21 cellular contexts compared by ENCODE assay signal in the genomic region with DNA sequence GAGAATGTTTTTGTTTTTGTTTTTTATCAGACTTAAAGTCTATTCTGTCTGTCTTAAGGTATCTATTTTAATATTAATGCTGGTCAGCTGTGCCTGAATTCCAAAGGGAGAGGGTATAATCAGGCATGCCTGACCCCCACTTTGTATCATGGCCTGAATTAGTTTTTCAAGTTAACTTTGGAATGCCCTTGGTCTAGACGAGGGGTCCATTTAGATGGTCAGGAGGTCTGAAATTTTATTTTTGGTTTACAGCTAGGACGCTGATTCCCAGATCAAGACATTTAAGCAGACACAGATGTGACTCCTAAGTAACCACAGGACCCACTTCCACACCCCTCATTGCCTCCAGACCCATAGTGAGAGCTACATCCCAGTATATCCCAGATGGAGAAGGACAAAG.
A peak's percentile ranks its signal among the peaks of the same experiment; 100 is the strongest.
DNase-seq lines count a peak whose midpoint lies in the region; ATAC-seq, FAIRE-seq and TF ChIP-seq lines count a peak whose summit lies in the region.
"Had no signal": no experiment of that assay in that cellular context is flagged by ENCODE, and none has a peak within 500 bp of the region (broad histone marks: within the 10 kb centered on the region; RNA-seq: fewer than 3 reads in every experiment).

No MANE protein-coding gene starts in this region.

- TF ChIP-seq CTCF in AG04450 (IDR thresholded peaks at IDR 0.05; ENCODE audit: low read depth, low read length) (no peak), astrocyte (IDR thresholded peaks at IDR 0.05; ENCODE audit: insufficient read depth, low read depth, low read length) (no peak), neural crest cell (conservative IDR thresholded peaks at IDR 0.05) (no peak)

- peak overlapping the region; percentile 58 for H3K4me2 ChIP-seq in GM23248 (ENCODE audit: unreplicated experiment)
- H3K4me2 ChIP-seq in astrocyte (ENCODE audit: low read length), result peak overlapping the region; percentile 45

- H3K27ac Mint-ChIP-seq in astrocyte (ENCODE audit: unreplicated experiment), result peak overlapping the region; percentile 13
- peak overlapping the region; percentile 5 for H3K27ac Mint-ChIP-seq in neural crest cell (ENCODE audit: unreplicated experiment)
- H3K27ac Mint-ChIP-seq: CD8-positive, alpha-beta memory T cell had no signal

- H2AFZ ChIP-seq in GM23248, result peak overlapping the region; percentile 63
- no peak overlapping the region for H2AFZ ChIP-seq in astrocyte (ENCODE audit: low read depth, low read length)

- in situ Hi-C loops in GM23248 (cut with MboI), result no loop called here

- 24 to 39% methylated on average over 2 of the region's 2 CpGs for WGBS in GM23248 (ENCODE audit: low coverage in 1 of 2, low lambda C conversion rate in 2 of 2, missing lambda C conversion rate in 2 of 2), 2 experiments

- H3K36me3 ChIP-seq in GM23248 (ENCODE audit: low read depth), result no peaks in the 10 kb centered on the region
- H3K36me3 ChIP-seq in astrocyte (ENCODE audit: insufficient read depth, low read length), result no peaks in the 10 kb centered on the region

- H3K4me3 Mint-ChIP-seq in astrocyte (ENCODE audit: unreplicated experiment) (no peak overlapping the region), neural crest cell (no peak overlapping the region)
- H3K4me3 Mint-ChIP-seq: CD8-positive, alpha-beta memory T cell had no signal

- peaks cover 20% of the 10 kb centered on the region for H3K4me1 Mint-ChIP-seq in astrocyte (ENCODE audit: low read depth, unreplicated experiment)
- no peaks in the 10 kb centered on the region for H3K4me1 Mint-ChIP-seq in neural crest cell
- H3K4me1 Mint-ChIP-seq: CD8-positive, alpha-beta memory T cell had no signal

- H3F3A ChIP-seq in GM23248 (ENCODE audit: insufficient read depth), result peaks cover 24% of the 10 kb centered on the region

- peaks cover 7% of the 10 kb centered on the region for H3K36me3 Mint-ChIP-seq in astrocyte (ENCODE audit: low read depth, unreplicated experiment)
- H3K36me3 Mint-ChIP-seq in neural crest cell (ENCODE audit: low read depth), result peaks cover 3% of the 10 kb centered on the region

- CTCF ChIA-PET in AG04450 (lab: Charles Lee), result interaction anchor here (1.2 kb wide), 1 partner anchor 10 kb away, joined by 4 read pairs; no protein-coding TSS in a partner anchor

- H3K9me3 Mint-ChIP-seq in astrocyte (ENCODE audit: unreplicated experiment), result peaks cover 9% of the 10 kb centered on the region
- H3K9me3 Mint-ChIP-seq in neural crest cell, result peaks cover 2% of the 10 kb centered on the region

- no peak for DNase-seq in AG04450 (ENCODE audit: low read depth, low spot score)
- DNase-seq in GM23248, result no peak
- no peak for DNase-seq in astrocyte (ENCODE audit: low read depth)
- DNase-seq in neural crest cell (ENCODE audit: low read depth, low spot score), result no peak
- no peak for DNase-seq in SK-N-DZ (ENCODE audit: low spot score)
- DNase-seq: C1 segment of cervical spinal cord; CD8-positive, alpha-beta memory T cell; DMS79; H7; NCI-H1105 treated with DMSO at 0.1 percent for 48 hours; NCI-H1694 treated with DMSO at 0.1 percent for 48 hours; NCI-H2227 treated with DMSO at 0.1 percent for 48 hours; NCI-H510A treated with DMSO at 0.1 percent for 48 hours; NCI-H774; SHP77 treated with DMSO at 0.1 percent for 48 hours had no signal

- H3K27me3 ChIP-seq in AG04450 (ENCODE audit: control insufficient read depth, insufficient read depth, low read length) (no peaks in the 10 kb centered on the region), GM23248 (replicated peaks; ENCODE audit: insufficient read depth) (no peaks in the 10 kb centered on the region), astrocyte (ENCODE audit: insufficient read depth, low read length) (no peaks in the 10 kb centered on the region)

- H3K9me2 ChIP-seq in GM23248 (ENCODE audit: insufficient read depth), result peaks cover 5% of the 10 kb centered on the region; the same call in 1 of the 2 replicates

- H4K20me1 ChIP-seq in GM23248 (ENCODE audit: insufficient read depth) (no peaks in the 10 kb centered on the region), astrocyte (ENCODE audit: insufficient read depth, low read length) (no peaks in the 10 kb centered on the region)

- POLR2A ChIA-PET in AG04450 (lab: Yijun Ruan, JAX), result interaction anchor here (0.5 kb wide), 1 partner anchor 147 kb away, joined by 4 read pairs; no protein-coding TSS in a partner anchor

- H3K9me3 ChIP-seq in AG04450 (ENCODE audit: control insufficient read depth, insufficient read depth, low read length) (peaks cover 6% of the 10 kb centered on the region), GM23248 (ENCODE audit: low read depth) (no peaks in the 10 kb centered on the region), astrocyte (ENCODE audit: insufficient read depth, low read depth, low read length) (no peaks in the 10 kb centered on the region)

- no peak overlapping the region for H3K4me3 ChIP-seq in AG04450 (ENCODE audit: low read depth, low read length)
- H3K4me3 ChIP-seq in GM23248, result 0 out of 2 replicates have a peak overlapping the region, but pooled peaks have one; percentile 2
- no peak overlapping the region for H3K4me3 ChIP-seq in astrocyte (ENCODE audit: insufficient read depth, low read depth, low read length)
- H3K4me3 ChIP-seq: K562 had no signal

- peak; percentile 29 for FAIRE-seq in astrocyte (lab: Jason Lieb, UNC)
- FAIRE-seq: GM12892, GM18507, K562 had no signal

- no peak overlapping the region for H3K9ac ChIP-seq in GM23248
- no peak overlapping the region for H3K9ac ChIP-seq in astrocyte (ENCODE audit: low read length)

- no peaks in the 10 kb centered on the region for H3K27me3 Mint-ChIP-seq in astrocyte (ENCODE audit: low read depth, unreplicated experiment)
- no peaks in the 10 kb centered on the region for H3K27me3 Mint-ChIP-seq in neural crest cell (ENCODE audit: low read depth)
- H3K27me3 Mint-ChIP-seq: CD8-positive, alpha-beta memory T cell had no signal

- no peaks in the 10 kb centered on the region for H3K79me2 ChIP-seq in GM23248 (ENCODE audit: insufficient read depth)
- H3K79me2 ChIP-seq in astrocyte (ENCODE audit: insufficient read depth, low read length), result no peaks in the 10 kb centered on the region

- ATAC-seq in HG02840 (IDR thresholded peaks at IDR 0.05; ENCODE audit: low FRiP score, unreplicated experiment) (no peak), GM21737 (IDR thresholded peaks at IDR 0.05; ENCODE audit: unreplicated experiment) (no peak), HG03175 (IDR thresholded peaks at IDR 0.05; ENCODE audit: unreplicated experiment) (no peak)
- ATAC-seq: K562 had no signal

- H3K27ac ChIP-seq in AG04450 (ENCODE audit: low read depth, low read length), result peak overlapping the region; percentile 11
- peak overlapping the region; percentile 60 for H3K27ac ChIP-seq in GM23248
- H3K27ac ChIP-seq in astrocyte (ENCODE audit: low read depth, low read length), result peak overlapping the region; percentile 53

- H3K4me1 ChIP-seq in GM23248 (ENCODE audit: insufficient read depth) (peaks cover 22% of the 10 kb centered on the region), astrocyte (ENCODE audit: insufficient read depth, low read length) (peaks cover 14% of the 10 kb centered on the region)
